In genomic region chr2:134377730-134378129, GRCh38 we compare ENCODE assay signal across 25 cellular contexts.
"Had no signal": no experiment of that assay in that cellular context is flagged by ENCODE, and none has a peak within 500 bp of the region (broad histone marks: within the 10 kb centered on the region; RNA-seq: fewer than 3 reads in every experiment).

No MANE protein-coding gene starts in this region.

- H3K4me3 Mint-ChIP-seq: activated CD4-positive, alpha-beta memory T cell treated with anti-CD3 and anti-CD28 coated beads, Interleukin-2, amount 10 ng/mL, durations not matched to agents 7 days and 5 days; activated T-cell treated with anti-CD3 and anti-CD28 coated beads, Interleukin-2, amount 50 U/mL, for 72 hours; central memory CD8-positive, alpha-beta T cell; effector memory CD8-positive, alpha-beta T cell; mesothelial cell of epicardium; natural killer cell had no signal

- H3K4me1 Mint-ChIP-seq: activated CD4-positive, alpha-beta memory T cell treated with anti-CD3 and anti-CD28 coated beads, Interleukin-2, amount 10 ng/mL, durations not matched to agents 7 days and 5 days; central memory CD8-positive, alpha-beta T cell; mesothelial cell of epicardium had no signal

- ATAC-seq: activated T-cell treated with anti-CD3 and anti-CD28 coated beads, Interleukin-2, amount 50 U/mL, for 72 hours; effector memory CD8-positive, alpha-beta T cell; natural killer cell; upper lobe of right lung had no signal

- H3K9me3 ChIP-seq: ascending aorta, colonic mucosa, esophagus squamous epithelium, heart right ventricle, spleen, upper lobe of right lung had no signal

- H3K4me1 ChIP-seq: spleen had no signal

- H3K9me3 Mint-ChIP-seq: activated CD4-positive, alpha-beta memory T cell treated with anti-CD3 and anti-CD28 coated beads, Interleukin-2, amount 10 ng/mL, durations not matched to agents 7 days and 5 days; activated T-cell treated with anti-CD3 and anti-CD28 coated beads, Interleukin-2, amount 50 U/mL, for 72 hours; central memory CD8-positive, alpha-beta T cell; effector memory CD8-positive, alpha-beta T cell; mesothelial cell of epicardium; natural killer cell had no signal

- DNase-seq: activated CD4-positive, alpha-beta memory T cell treated with anti-CD3 and anti-CD28 coated beads, Interleukin-2, amount 10 ng/mL, durations not matched to agents 7 days and 5 days; activated CD4-positive, alpha-beta T cell treated with anti-CD3 and anti-CD28 coated beads for 48 hours; activated effector memory CD4-positive, alpha-beta T cell treated with anti-CD3 and anti-CD28 coated beads, Interleukin-2, amount 50 U/mL, for 16 hours; activated naive CD4-positive, alpha-beta T cell treated with anti-CD3 and anti-CD28 coated beads, Interleukin-2, amount 50 U/mL, for 16 hours; activated T-cell treated with anti-CD3 and anti-CD28 coated beads, Interleukin-2, amount 50 U/mL, for 72 hours; brain microvascular endothelial cell; colonic mucosa; dorsolateral prefrontal cortex; effector memory CD8-positive, alpha-beta T cell; esophagus squamous epithelium; heart right ventricle; kidney; natural killer cell; retina; spleen; stimulated activated CD4-positive, alpha-beta T cell treated with anti-CD3 and anti-CD28 coated beads, Interleukin-4, amount 100 ng/mL, for 1 hour; stimulated activated naive CD4-positive, alpha-beta T cell treated with Interleukin-2 at 50 U/mL for 16 hours; T-helper 1 cell; T1000; upper lobe of right lung had no signal

- H3K4me3 ChIP-seq: ascending aorta, colonic mucosa, dorsolateral prefrontal cortex, esophagus squamous epithelium, heart right ventricle, lung, spleen, upper lobe of right lung had no signal

- H3K27me3 Mint-ChIP-seq: activated CD4-positive, alpha-beta memory T cell treated with anti-CD3 and anti-CD28 coated beads, Interleukin-2, amount 10 ng/mL, durations not matched to agents 7 days and 5 days; central memory CD8-positive, alpha-beta T cell; effector memory CD8-positive, alpha-beta T cell; progenitor cell of endocrine pancreas had no signal

- H3K36me3 Mint-ChIP-seq: natural killer cell had no signal

- H3K27ac Mint-ChIP-seq: activated CD4-positive, alpha-beta memory T cell treated with anti-CD3 and anti-CD28 coated beads, Interleukin-2, amount 10 ng/mL, durations not matched to agents 7 days and 5 days; activated T-cell treated with anti-CD3 and anti-CD28 coated beads, Interleukin-2, amount 50 U/mL, for 72 hours; effector memory CD8-positive, alpha-beta T cell; mesothelial cell of epicardium; natural killer cell; progenitor cell of endocrine pancreas had no signal

- H3K27ac ChIP-seq: ascending aorta, brain microvascular endothelial cell, colonic mucosa, spleen, upper lobe of right lung had no signal

- H3K36me3 ChIP-seq: ascending aorta, brain microvascular endothelial cell, colonic mucosa had no signal

- H3K27me3 ChIP-seq: ascending aorta, brain microvascular endothelial cell, colonic mucosa, dorsolateral prefrontal cortex, esophagus squamous epithelium, heart right ventricle, spleen, upper lobe of right lung had no signal
